8 cellular contexts compared by ENCODE assay signal in the genomic region with DNA sequence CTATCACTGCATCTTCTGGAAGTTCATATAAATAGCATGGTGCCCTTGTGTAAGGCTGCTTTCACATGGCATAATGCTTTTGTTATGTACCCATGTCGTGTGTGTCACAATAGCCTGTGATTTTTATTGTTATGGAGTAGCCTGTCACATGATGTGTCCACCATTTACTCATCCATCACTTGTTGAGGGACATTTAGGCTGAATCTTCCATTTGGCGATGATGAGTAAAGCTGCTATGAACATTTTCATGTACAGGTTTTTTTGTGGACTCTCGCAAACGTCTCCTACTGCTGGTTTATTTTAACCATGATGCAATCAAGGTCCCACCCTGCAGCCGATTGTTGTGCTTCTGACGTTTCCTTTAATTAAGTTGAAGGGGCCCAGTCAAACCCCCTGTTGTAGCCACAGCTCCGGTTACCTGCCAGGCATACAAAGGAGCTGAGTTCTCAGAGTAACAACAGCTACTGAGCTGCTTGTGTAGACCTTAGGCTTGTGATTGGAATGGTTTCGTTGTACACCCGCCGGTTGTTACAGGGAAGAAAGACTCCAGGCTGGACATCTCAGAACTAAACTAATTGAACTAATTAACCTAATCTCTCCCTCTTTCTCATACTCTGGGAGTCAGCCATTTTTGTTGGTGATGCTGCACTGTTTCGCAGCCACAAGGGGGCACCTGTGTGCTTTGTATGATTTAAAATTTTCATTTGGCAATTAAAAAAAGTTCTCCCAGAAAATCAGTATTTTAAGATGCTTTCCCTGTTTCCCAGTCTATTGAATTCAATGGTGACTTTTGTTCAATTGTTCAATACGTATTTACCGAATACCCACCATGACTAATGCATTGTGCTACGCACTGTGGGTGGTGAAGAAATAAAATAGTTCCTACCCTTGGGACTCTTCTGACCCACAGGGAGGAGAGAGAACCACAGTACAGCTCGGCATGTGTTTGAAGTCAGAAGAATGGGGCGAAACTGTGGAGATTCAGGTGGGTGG.
DNase-seq lines count a peak whose midpoint lies in the region; ATAC-seq and TF ChIP-seq lines count a peak whose summit lies in the region.

No MANE protein-coding gene starts in this region.

- peaks cover 19% of the 10 kb centered on the region for H3K4me1 Mint-ChIP-seq in WTC11
- no peaks in the 10 kb centered on the region for H3K4me1 Mint-ChIP-seq in stimulated activated effector memory CD8-positive, alpha-beta T cell treated with anti-CD3 and anti-CD28 coated beads, Interleukin-12 subunit alpha, Interleukin-12 subunit beta, amount 100 ng/mL, for 72 hours

- H3K27ac ChIP-seq in dorsolateral prefrontal cortex = peak overlapping the region in 5 of 59 donors; percentile 5 to 47 (median 26)

- no peak overlapping the region for H3K27ac Mint-ChIP-seq in WTC11
- H3K27ac Mint-ChIP-seq in stimulated activated effector memory CD8-positive, alpha-beta T cell treated with anti-CD3 and anti-CD28 coated beads, Interleukin-12 subunit alpha, Interleukin-12 subunit beta, amount 100 ng/mL, for 72 hours = no peak overlapping the region

- intact Hi-C loops in dorsolateral prefrontal cortex (cut with DNase I) = loop anchor here (2.0 to 5.0 kb wide), 4 partner anchors 286 to 736 kb away; no protein-coding TSS in a partner anchor

- no peaks in the 10 kb centered on the region; the same call in 1 of the 2 replicates for H3K9me3 Mint-ChIP-seq in WTC11
- H3K9me3 Mint-ChIP-seq in stimulated activated effector memory CD8-positive, alpha-beta T cell treated with anti-CD3 and anti-CD28 coated beads, Interleukin-12 subunit alpha, Interleukin-12 subunit beta, amount 100 ng/mL, for 72 hours = no peaks in the 10 kb centered on the region

- POLR2A ChIA-PET in WTC11 (lab: Charles Lee) = no interaction called here

- ATAC-seq in WTC11 (peak; percentile 64), HG02642 (IDR thresholded peaks at IDR 0.05; ENCODE audit: poor library complexity, unreplicated experiment) (no peak)
- peak; percentile 53 for ATAC-seq in stimulated activated effector memory CD8-positive, alpha-beta T cell treated with anti-CD3 and anti-CD28 coated beads, Interleukin-12 subunit alpha, Interleukin-12 subunit beta, amount 100 ng/mL, for 72 hours

- 0 out of 2 replicates have a peak, but pooled peaks cover 2% of the 10 kb centered on the region for H3K36me3 Mint-ChIP-seq in WTC11
- no peaks in the 10 kb centered on the region for H3K36me3 Mint-ChIP-seq in stimulated activated effector memory CD8-positive, alpha-beta T cell treated with anti-CD3 and anti-CD28 coated beads, Interleukin-12 subunit alpha, Interleukin-12 subunit beta, amount 100 ng/mL, for 72 hours

- TF ChIP-seq CTCF in WTC11 (IDR thresholded peaks at IDR 0.05) (peak; percentile 94), dorsolateral prefrontal cortex (IDR thresholded peaks at IDR 0.05 in 54 of 56, conservative IDR thresholded peaks at IDR 0.05 in 2 of 56; ENCODE audit: low read depth in 1 of 56, partially characterized antibody in 56 of 56) (peak; percentile 91 to 99 (median 97))

- H3K4me3 ChIP-seq in dorsolateral prefrontal cortex = peak overlapping the region in 1 of 59 donors; percentile 7

- peak; percentile 7 for DNase-seq in NCI-H2029 treated with DMSO at 0.1 percent for 48 hours (lab: John Stamatoyannopoulos, UW)
- DNase-seq in NCI-H2029 (lab: John Stamatoyannopoulos, UW) = no peak
- DNase-seq in NCI-H1436 (lab: John Stamatoyannopoulos, UW) = peak; percentile 35
- DNase-seq in WTC11 (ENCODE audit: low spot score) = no peak
- peak in 6 of 10 donors; percentile 35 to 62 (median 49) for DNase-seq in dorsolateral prefrontal cortex
- DNase-seq in medulla oblongata (ENCODE audit: extremely low spot score) = peak; percentile 75
- DNase-seq in stimulated activated effector memory CD8-positive, alpha-beta T cell treated with anti-CD3 and anti-CD28 coated beads, Interleukin-12 subunit alpha, Interleukin-12 subunit beta, amount 100 ng/mL, for 72 hours (ENCODE audit: low spot score in 2 of 2) = peak in 1 of 2 donors; percentile 11

- no peaks in the 10 kb centered on the region for H3K27me3 Mint-ChIP-seq in WTC11 (ENCODE audit: low read depth)

- no peaks in the 10 kb centered on the region for H3K27me3 ChIP-seq in dorsolateral prefrontal cortex

- CTCF ChIA-PET in WTC11 (lab: Charles Lee) = interaction anchor here (0.6 to 2.2 kb wide), 32 partner anchors 11 to 733 kb away, joined by 3 to 30 read pairs (median 3); partner anchors contain the start of gene RFLNA

- H3K4me3 Mint-ChIP-seq in WTC11 = no peak overlapping the region
- H3K4me3 Mint-ChIP-seq in stimulated activated effector memory CD8-positive, alpha-beta T cell treated with anti-CD3 and anti-CD28 coated beads, Interleukin-12 subunit alpha, Interleukin-12 subunit beta, amount 100 ng/mL, for 72 hours = no peak overlapping the region

TF ChIP-seq in WTC11, 78 proteins besides CTCF, POLR2A, EP300 and RAD21:
- TF ChIP-seq ZNF423 (CRISPR knock-in tag; IDR thresholded peaks at IDR 0.05) (no peak), RELA (CRISPR knock-in tag; IDR thresholded peaks at IDR 0.05; ENCODE audit: borderline replicate concordance) (no peak), FOXJ3 (CRISPR knock-in tag; IDR thresholded peaks at IDR 0.05; ENCODE audit: borderline replicate concordance) (no peak), CREM (CRISPR knock-in tag; IDR thresholded peaks at IDR 0.05) (no peak), ZNF416 (CRISPR knock-in tag; IDR thresholded peaks at IDR 0.05) (no peak), MAX (CRISPR knock-in tag; IDR thresholded peaks at IDR 0.05) (no peak), ZNF232 (CRISPR knock-in tag; IDR thresholded peaks at IDR 0.05) (no peak), GABPB1 (CRISPR knock-in tag; IDR thresholded peaks at IDR 0.05) (no peak), ZNF671 (CRISPR knock-in tag; IDR thresholded peaks at IDR 0.05) (no peak), HMGA2 (CRISPR knock-in tag; IDR thresholded peaks at IDR 0.05) (no peak), ATF1 (CRISPR knock-in tag; IDR thresholded peaks at IDR 0.05) (no peak), KAT7 (CRISPR knock-in tag; IDR thresholded peaks at IDR 0.05; ENCODE audit: borderline replicate concordance) (no peak), HMGXB4 (CRISPR knock-in tag; IDR thresholded peaks at IDR 0.05) (no peak), PRRX2 (CRISPR knock-in tag; IDR thresholded peaks at IDR 0.05) (no peak), ZNF219 (CRISPR knock-in tag; IDR thresholded peaks at IDR 0.05; ENCODE audit: borderline replicate concordance) (no peak), TCF7 (CRISPR knock-in tag; IDR thresholded peaks at IDR 0.05; ENCODE audit: low read depth) (no peak), NFATC4 (CRISPR knock-in tag; IDR thresholded peaks at IDR 0.05) (no peak), JAZF1 (CRISPR knock-in tag; IDR thresholded peaks at IDR 0.05) (no peak)
- TF ChIP-seq, protein P1, sequence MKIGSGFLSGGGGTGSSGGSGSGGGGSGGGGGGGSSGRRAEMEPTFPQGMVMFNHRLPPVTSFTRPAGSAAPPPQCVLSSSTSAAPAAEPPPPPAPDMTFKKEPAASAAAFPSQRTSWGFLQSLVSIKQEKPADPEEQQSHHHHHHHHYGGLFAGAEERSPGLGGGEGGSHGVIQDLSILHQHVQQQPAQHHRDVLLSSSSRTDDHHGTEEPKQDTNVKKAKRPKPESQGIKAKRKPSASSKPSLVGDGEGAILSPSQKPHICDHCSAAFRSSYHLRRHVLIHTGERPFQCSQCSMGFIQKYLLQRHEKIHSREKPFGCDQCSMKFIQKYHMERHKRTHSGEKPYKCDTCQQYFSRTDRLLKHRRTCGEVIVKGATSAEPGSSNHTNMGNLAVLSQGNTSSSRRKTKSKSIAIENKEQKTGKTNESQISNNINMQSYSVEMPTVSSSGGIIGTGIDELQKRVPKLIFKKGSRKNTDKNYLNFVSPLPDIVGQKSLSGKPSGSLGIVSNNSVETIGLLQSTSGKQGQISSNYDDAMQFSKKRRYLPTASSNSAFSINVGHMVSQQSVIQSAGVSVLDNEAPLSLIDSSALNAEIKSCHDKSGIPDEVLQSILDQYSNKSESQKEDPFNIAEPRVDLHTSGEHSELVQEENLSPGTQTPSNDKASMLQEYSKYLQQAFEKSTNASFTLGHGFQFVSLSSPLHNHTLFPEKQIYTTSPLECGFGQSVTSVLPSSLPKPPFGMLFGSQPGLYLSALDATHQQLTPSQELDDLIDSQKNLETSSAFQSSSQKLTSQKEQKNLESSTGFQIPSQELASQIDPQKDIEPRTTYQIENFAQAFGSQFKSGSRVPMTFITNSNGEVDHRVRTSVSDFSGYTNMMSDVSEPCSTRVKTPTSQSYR (CRISPR knock-in tag; IDR thresholded peaks at IDR 0.05) = no peak

Comparison
In these comparisons a context has a peak if more than half of its experiments do, and no peak if none do; other contexts are left out.
1. DNase-seq: peak in NCI-H2029 treated with DMSO at 0.1 percent for 48 hours (single experiment), NCI-H1436 (single experiment), dorsolateral prefrontal cortex (6 of 10) and medulla oblongata (single experiment); none in NCI-H2029 (single experiment) and WTC11 (single experiment).